Comparison of ENCODE assay signal across 29 cellular contexts in the genomic region with DNA sequence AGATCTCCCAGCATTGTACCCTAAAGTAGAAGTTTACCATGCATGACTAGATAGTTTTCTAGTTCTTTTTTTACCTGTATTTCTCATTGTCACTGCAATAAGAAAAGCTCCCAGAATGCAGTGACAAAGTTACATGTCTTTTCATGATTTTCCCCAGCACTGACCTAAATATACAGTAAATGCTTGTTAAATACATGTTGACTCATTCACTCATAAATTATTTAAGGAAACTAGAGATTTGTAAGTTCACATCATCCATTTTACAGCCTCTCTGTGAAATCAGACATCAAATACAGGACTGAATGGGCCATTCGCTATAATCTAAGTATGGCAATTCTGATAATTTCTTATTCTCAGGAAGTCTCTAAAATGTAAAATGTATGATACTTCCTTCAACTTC.
"Had no signal": no experiment of that assay in that cellular context is flagged by ENCODE, and none has a peak within 500 bp of the region (broad histone marks: within the 10 kb centered on the region; RNA-seq: fewer than 3 reads in every experiment).

No MANE protein-coding gene starts in this region.

- FAIRE-seq: keratinocyte, pancreas, urothelium cell line had no signal

- H3K36me3 ChIP-seq: left ventricle myocardium inferior, pancreas, prostate gland, suprapubic skin, thoracic aorta, tibial artery, upper lobe of right lung had no signal

- H3K27me3 ChIP-seq: pancreas, suprapubic skin, tibial artery, upper lobe of right lung had no signal

- H3K36me3 Mint-ChIP-seq: naive thymus-derived CD4-positive, alpha-beta T cell; natural killer cell treated with Interleukin-12 subunit alpha and Interleukin-12 subunit beta and Interleukin-15 and Interleukin-18, amount 100 ng/mL, for 72 hours; stimulated activated effector memory CD8-positive, alpha-beta T cell treated with anti-CD3 and anti-CD28 coated beads, Interleukin-12 subunit alpha, Interleukin-12 subunit beta, amount 100 ng/mL, for 72 hours had no signal

- H3K9me3 Mint-ChIP-seq: natural killer cell treated with Interleukin-12 subunit alpha and Interleukin-12 subunit beta and Interleukin-15 and Interleukin-18, amount 100 ng/mL, for 72 hours; stimulated activated effector memory CD8-positive, alpha-beta T cell treated with anti-CD3 and anti-CD28 coated beads, Interleukin-12 subunit alpha, Interleukin-12 subunit beta, amount 100 ng/mL, for 72 hours; stimulated activated naive CD8-positive, alpha-beta T cell treated with anti-CD3 and anti-CD28 coated beads, Interleukin-15, Interleukin-2, amounts not matched to agents 100 ng/mL and 50 ng/mL, for 24 hours had no signal

- ATAC-seq: left cardiac atrium; naive thymus-derived CD4-positive, alpha-beta T cell; natural killer cell treated with Interleukin-12 subunit alpha and Interleukin-12 subunit beta and Interleukin-15 and Interleukin-18, amount 100 ng/mL, for 72 hours; pancreas; right cardiac atrium; stimulated activated effector memory CD8-positive, alpha-beta T cell treated with anti-CD3 and anti-CD28 coated beads, Interleukin-12 subunit alpha, Interleukin-12 subunit beta, amount 100 ng/mL, for 72 hours; upper lobe of right lung had no signal

- H3K4me3 ChIP-seq: left ventricle myocardium inferior, lung, pancreas, prostate gland, skin epidermis, suprapubic skin, thoracic aorta, tibial artery, upper lobe of right lung had no signal

- H3K4me1 ChIP-seq: left ventricle myocardium inferior, pancreas, prostate gland, suprapubic skin, upper lobe of right lung had no signal

- H3K4me1 Mint-ChIP-seq: naive thymus-derived CD4-positive, alpha-beta T cell; stimulated activated effector memory CD8-positive, alpha-beta T cell treated with anti-CD3 and anti-CD28 coated beads, Interleukin-12 subunit alpha, Interleukin-12 subunit beta, amount 100 ng/mL, for 72 hours had no signal

- H3K27ac ChIP-seq: left ventricle myocardium inferior, pancreas, prostate gland, skin epidermis, suprapubic skin, thoracic aorta, tibial artery, upper lobe of right lung had no signal

- H3K4me3 Mint-ChIP-seq: mesothelial cell of epicardium; naive thymus-derived CD4-positive, alpha-beta T cell; natural killer cell treated with Interleukin-12 subunit alpha and Interleukin-12 subunit beta and Interleukin-15 and Interleukin-18, amount 100 ng/mL, for 72 hours; stimulated activated effector memory CD8-positive, alpha-beta T cell treated with anti-CD3 and anti-CD28 coated beads, Interleukin-12 subunit alpha, Interleukin-12 subunit beta, amount 100 ng/mL, for 72 hours; stimulated activated naive CD8-positive, alpha-beta T cell treated with anti-CD3 and anti-CD28 coated beads, Interleukin-15, Interleukin-2, amounts not matched to agents 100 ng/mL and 50 ng/mL, for 24 hours had no signal

- H3K27ac Mint-ChIP-seq: mesothelial cell of epicardium; naive thymus-derived CD4-positive, alpha-beta T cell; natural killer cell treated with Interleukin-12 subunit alpha and Interleukin-12 subunit beta and Interleukin-15 and Interleukin-18, amount 100 ng/mL, for 72 hours; stimulated activated effector memory CD8-positive, alpha-beta T cell treated with anti-CD3 and anti-CD28 coated beads, Interleukin-12 subunit alpha, Interleukin-12 subunit beta, amount 100 ng/mL, for 72 hours; stimulated activated naive CD8-positive, alpha-beta T cell treated with anti-CD3 and anti-CD28 coated beads, Interleukin-15, Interleukin-2, amounts not matched to agents 100 ng/mL and 50 ng/mL, for 24 hours had no signal

- H3K9me3 ChIP-seq: left ventricle myocardium inferior, pancreas, prostate gland, suprapubic skin, thoracic aorta, tibial artery, upper lobe of right lung had no signal

- DNase-seq: hippocampal formation; kidney glomerular epithelial cell; left cardiac atrium; left ventricle myocardium inferior; mesendoderm; naive thymus-derived CD4-positive, alpha-beta T cell; pancreas; posterior cingulate gyrus; retina; right cardiac atrium; stimulated activated CD4-positive, alpha-beta T cell treated with anti-CD3 and anti-CD28 coated beads, Interleukin-12 subunit alpha, Interleukin-12 subunit beta, amount 100 ng/mL, for 4 hours; stimulated activated CD4-positive, alpha-beta T cell treated with anti-CD3 and anti-CD28 coated beads, Interleukin-15, amount 100 ng/mL, for 24 hours; stimulated activated CD4-positive, alpha-beta T cell treated with anti-CD3 and anti-CD28 coated beads, Interleukin-2, amount 100 ng/mL, for 24 hours; stimulated activated CD4-positive, alpha-beta T cell treated with anti-CD3 and anti-CD28 coated beads, Interleukin-4, amount 100 ng/mL, for 24 hours; stimulated activated naive CD4-positive, alpha-beta T cell; tibial artery; trophoblast cell; upper lobe of right lung had no signal
